10 cellular contexts compared by ENCODE assay signal in the genomic region with DNA sequence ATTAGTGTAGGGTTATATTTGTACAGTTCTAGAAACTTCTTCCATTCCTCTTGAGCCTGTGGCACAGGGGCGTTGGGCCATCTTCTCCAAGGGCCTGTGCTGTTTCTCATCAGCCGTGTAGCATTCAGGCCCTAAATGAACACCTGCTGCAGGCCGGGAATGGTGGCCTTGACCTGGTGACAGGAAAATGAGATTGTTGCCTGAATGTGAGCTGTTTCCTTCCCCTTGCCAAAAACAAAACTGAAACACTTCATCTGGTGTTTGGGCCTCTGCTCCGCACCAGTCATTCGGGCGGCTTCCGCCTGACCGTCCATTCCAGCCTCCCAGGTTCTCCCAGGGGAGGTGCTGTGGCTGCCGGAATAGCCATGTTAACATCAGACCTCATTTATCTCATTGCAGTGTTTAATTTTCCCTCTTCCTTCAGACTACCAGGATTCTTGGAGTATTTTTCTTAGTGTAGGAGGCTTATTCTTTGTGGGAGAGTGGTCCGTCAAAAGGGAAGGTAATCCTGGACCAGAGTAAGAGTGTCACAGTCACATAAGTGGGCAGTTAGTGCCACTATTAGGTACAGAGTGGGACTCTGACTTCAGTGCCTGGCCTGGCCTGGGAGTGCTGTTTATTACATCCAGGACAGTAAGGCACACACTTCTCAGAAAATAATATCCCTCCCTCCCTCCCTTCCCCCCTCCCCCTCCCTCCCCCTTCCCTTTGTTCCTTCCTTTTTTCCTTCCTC.
DNase-seq lines count a peak whose midpoint lies in the region; ATAC-seq, FAIRE-seq and TF ChIP-seq lines count a peak whose summit lies in the region.
"Had no signal": no experiment of that assay in that cellular context is flagged by ENCODE, and none has a peak within 500 bp of the region (broad histone marks: within the 10 kb centered on the region; RNA-seq: fewer than 3 reads in every experiment).

No MANE protein-coding gene starts in this region.

- H3K9me3 ChIP-seq in heart left ventricle (no peaks in the 10 kb centered on the region), tibial artery (no peaks in the 10 kb centered on the region), Caco-2 (no peaks in the 10 kb centered on the region)

- peak overlapping the region; percentile 70 for H3K27ac Mint-ChIP-seq in activated T-cell treated with anti-CD3 and anti-CD28 coated beads, Interleukin-2, amount 50 U/mL, for 24 hours
- no peak overlapping the region for H3K27ac Mint-ChIP-seq in Caco-2 (ENCODE audit: unreplicated experiment)
- H3K27ac Mint-ChIP-seq: activated naive CD8-positive, alpha-beta T cell had no signal

- DNase-seq in activated T-cell treated with anti-CD3 and anti-CD28 coated beads, Interleukin-2, amount 50 U/mL, for 24 hours: no peak
- no peak for DNase-seq in activated T-cell treated with anti-CD3 and anti-CD28 coated beads, Interleukin-2, amount 50 U/mL, for 48 hours
- peak; percentile 63 to 80 (median 74) for DNase-seq in heart left ventricle
- no peak for DNase-seq in tibial artery
- DNase-seq in D721Med (ENCODE audit: insufficient read length, low spot score): no peak
- DNase-seq in Caco-2: no peak
- no peak for DNase-seq in omental fat pad (ENCODE audit: low spot score)

- H3K27me3 ChIP-seq in heart left ventricle (no peaks in the 10 kb centered on the region), tibial artery (no peaks in the 10 kb centered on the region), Caco-2 (replicated peaks; ENCODE audit: control insufficient read depth, insufficient read depth, low read length) (no peaks in the 10 kb centered on the region)

- intact Hi-C loops in heart left ventricle (cut with DNase I) (no loop called here), tibial artery (cut with DNase I; ENCODE audit: low total_unique reads) (no loop called here), Caco-2 (cut with micrococcal nuclease; ENCODE audit: unreplicated experiment) (no loop called here)

- POLR2A ChIA-PET in Caco-2 (lab: Charles Lee): interaction anchor here (0.6 kb wide), 1 partner anchor 606 kb away, joined by 5 read pairs; no protein-coding TSS in a partner anchor

- no peak for TF ChIP-seq POLR2A in heart left ventricle (IDR thresholded peaks at IDR 0.05)

- TF ChIP-seq CTCF in heart left ventricle (IDR thresholded peaks at IDR 0.05) (no peak), tibial artery (IDR thresholded peaks at IDR 0.05) (no peak), D721Med (IDR thresholded peaks at IDR 0.05; ENCODE audit: insufficient read depth, missing control alignments) (no peak), Caco-2 (IDR thresholded peaks at IDR 0.05; ENCODE audit: insufficient read depth in 1 of 2, low read depth in 1 of 2, low read length in 1 of 2, severe bottlenecking in 1 of 2, unreplicated experiment in 1 of 2) (no peak), omental fat pad (IDR thresholded peaks at IDR 0.05) (no peak)

- H3K36me3 Mint-ChIP-seq in activated T-cell treated with anti-CD3 and anti-CD28 coated beads, Interleukin-2, amount 50 U/mL, for 24 hours (ENCODE audit: low read depth): peaks cover 35% of the 10 kb centered on the region
- H3K36me3 Mint-ChIP-seq in Caco-2 (ENCODE audit: insufficient read depth, unreplicated experiment): peaks cover 15% of the 10 kb centered on the region

- H3K36me3 ChIP-seq in heart left ventricle (peaks cover 0 to 11% (median 0%) of the 10 kb centered on the region in 9 donors), tibial artery (peaks cover 0 to 8% (median 0%) of the 10 kb centered on the region in 3 donors), Caco-2 (ENCODE audit: control insufficient read depth, insufficient read depth, low read length) (no peaks in the 10 kb centered on the region)

- peak overlapping the region in 5 of 12 donors; percentile 2 to 15 (median 8) for H3K4me3 ChIP-seq in heart left ventricle
- no peak overlapping the region for H3K4me3 ChIP-seq in tibial artery
- no peak overlapping the region for H3K4me3 ChIP-seq in Caco-2 (ENCODE audit: low read depth, low read length)

- no peak for FAIRE-seq in D721Med (lab: Jason Lieb, UNC)

- WGBS in heart left ventricle, 4 donors: 35 to 53% (median 44%) methylated on average over 10 of the region's 10 CpGs

- no peaks in the 10 kb centered on the region for H3K9me3 Mint-ChIP-seq in activated T-cell treated with anti-CD3 and anti-CD28 coated beads, Interleukin-2, amount 50 U/mL, for 24 hours
- H3K9me3 Mint-ChIP-seq in Caco-2 (ENCODE audit: unreplicated experiment): no peaks in the 10 kb centered on the region
- H3K9me3 Mint-ChIP-seq: naive thymus-derived CD8-positive, alpha-beta T cell had no signal

- no TSS peak for BruUV-seq in Caco-2 (replicated peaks; lab: Mats Ljungman, UMichigan)

- no peaks in the 10 kb centered on the region for H3K4me1 Mint-ChIP-seq in activated T-cell treated with anti-CD3 and anti-CD28 coated beads, Interleukin-2, amount 50 U/mL, for 24 hours (ENCODE audit: low read depth)
- peaks cover 11% of the 10 kb centered on the region for H3K4me1 Mint-ChIP-seq in Caco-2 (ENCODE audit: low read depth, unreplicated experiment)

- H3K4me1 ChIP-seq in heart left ventricle: peaks cover 0 to 25% (median 12%) of the 10 kb centered on the region in 12 donors
- H3K4me1 ChIP-seq in tibial artery: peaks cover 0 to 15% (median 1%) of the 10 kb centered on the region in 4 donors
- no peaks in the 10 kb centered on the region for H3K4me1 ChIP-seq in Caco-2

- H3K27me3 Mint-ChIP-seq in activated T-cell treated with anti-CD3 and anti-CD28 coated beads, Interleukin-2, amount 50 U/mL, for 24 hours: no peaks in the 10 kb centered on the region
- H3K27me3 Mint-ChIP-seq in Caco-2 (ENCODE audit: insufficient read depth, unreplicated experiment): no peaks in the 10 kb centered on the region
- H3K27me3 Mint-ChIP-seq: activated naive CD8-positive, alpha-beta T cell; naive thymus-derived CD8-positive, alpha-beta T cell had no signal

- H3K27ac ChIP-seq in heart left ventricle (peak overlapping the region; percentile 2 to 85 (median 72)), tibial artery (peak overlapping the region; percentile 24 to 26)

- ATAC-seq in HG03280 (IDR thresholded peaks at IDR 0.05; ENCODE audit: unreplicated experiment) (peak; percentile 84), heart left ventricle (peak; percentile 63 to 94 (median 84)), omental fat pad (ENCODE audit: low FRiP score) (no peak)
- ATAC-seq: naive thymus-derived CD8-positive, alpha-beta T cell had no signal

- H3K4me3 Mint-ChIP-seq in activated T-cell treated with anti-CD3 and anti-CD28 coated beads, Interleukin-2, amount 50 U/mL, for 24 hours: no peak overlapping the region
- no peak overlapping the region for H3K4me3 Mint-ChIP-seq in Caco-2 (ENCODE audit: unreplicated experiment)
- H3K4me3 Mint-ChIP-seq: activated naive CD8-positive, alpha-beta T cell had no signal

- CTCF ChIA-PET in Caco-2 (lab: Charles Lee): no interaction called here

Comparison
In these comparisons a context has a peak if more than half of its experiments do, and no peak if none do; other contexts are left out.
1. DNase-seq: peak in heart left ventricle (5 of 5); none in activated T-cell treated with anti-CD3 and anti-CD28 coated beads, Interleukin-2, amount 50 U/mL, for 24 hours (single experiment), activated T-cell treated with anti-CD3 and anti-CD28 coated beads, Interleukin-2, amount 50 U/mL, for 48 hours (0 of 2), tibial artery (0 of 2), D721Med (single experiment), Caco-2 (0 of 2) and omental fat pad (single experiment).